ENCODE assay signal across 8 cellular contexts in genomic region chr9:132944294-132945185, GRCh38. TPM values are rescaled to one million over a fixed set of nuclear protein-coding genes. Genes with fewer than 3 reads are reported as not detected.
DNase-seq lines count a peak whose midpoint lies in the region; ATAC-seq and TF ChIP-seq lines count a peak whose summit lies in the region.

Gene TSC1, minus strand, starts transcription at chr9:132944616. Its CDS starts 15,744 bp downstream, at chr9:132928872.

- peaks cover 15% of the 10 kb centered on the region for H3K4me1 ChIP-seq in colonic mucosa

- H3K4me1 Mint-ChIP-seq in activated CD4-positive, alpha-beta T cell treated with anti-CD3 and anti-CD28 coated beads, Interleukin-2, amount 10 ng/mL, durations not matched to agents 24 days and 14 days = peaks cover 16% of the 10 kb centered on the region

- intact Hi-C loops in activated CD4-positive, alpha-beta T cell treated with anti-CD3 and anti-CD28 coated beads, Interleukin-2, amount 10 ng/mL, durations not matched to agents 24 days and 14 days (cut with micrococcal nuclease) = loop anchor here (1.0 to 2.0 kb wide), 2 partner anchors 66 to 78 kb away; partner anchors contain the start of genes AK8 and SPACA9
- intact Hi-C loops in colonic mucosa (cut with DNase I) = no loop called here
- intact Hi-C loops in left colon (cut with DNase I, micrococcal nuclease) = no loop called here

- peaks cover 2% of the 10 kb centered on the region for H3K27me3 Mint-ChIP-seq in activated CD4-positive, alpha-beta T cell treated with anti-CD3 and anti-CD28 coated beads, Interleukin-2, amount 10 ng/mL, durations not matched to agents 24 days and 14 days

- H3K27ac ChIP-seq in colonic mucosa = peak within 1 kb of the TSS; percentile 89

- ATAC-seq in HG03457 (IDR thresholded peaks at IDR 0.05; ENCODE audit: unreplicated experiment) (peak; percentile 48), left colon (peak; percentile 89)

- peaks cover 3% of the 10 kb centered on the region for H3K36me3 Mint-ChIP-seq in activated CD4-positive, alpha-beta T cell treated with anti-CD3 and anti-CD28 coated beads, Interleukin-2, amount 10 ng/mL, durations not matched to agents 24 days and 14 days (ENCODE audit: low read depth)

- H3K9me3 Mint-ChIP-seq in activated CD4-positive, alpha-beta T cell treated with anti-CD3 and anti-CD28 coated beads, Interleukin-2, amount 10 ng/mL, durations not matched to agents 24 days and 14 days = no peaks in the 10 kb centered on the region

- H3K9ac ChIP-seq in colonic mucosa (ENCODE audit: low read depth in 2 of 2, low read length in 2 of 2) = peak within 1 kb of the TSS; percentile 85 to 96

- peak within 1 kb of the TSS; percentile 96 for H3K4me3 Mint-ChIP-seq in activated CD4-positive, alpha-beta T cell treated with anti-CD3 and anti-CD28 coated beads, Interleukin-2, amount 10 ng/mL, durations not matched to agents 24 days and 14 days

- DNase-seq in AG08396 (ENCODE audit: low spot score) (peak; percentile 95), GM19238 (ENCODE audit: insufficient read length, low spot score) (peak; percentile 78), NCI-H526 (lab: John Stamatoyannopoulos, UW) (peak; percentile 86 to 93), colonic mucosa (peak; percentile 98), left colon (peak; percentile 96 to 98)
- DNase-seq in activated CD4-positive, alpha-beta T cell treated with anti-CD3 and anti-CD28 coated beads, Interleukin-2, amount 10 ng/mL, durations not matched to agents 24 days and 14 days = peak; percentile 98
- DNase-seq in stimulated activated CD4-positive, alpha-beta T cell treated with anti-CD3 and anti-CD28 coated beads, Interleukin-1b, Interleukin-23, amount 100 ng/mL, for 4 hours (ENCODE audit: low read depth in 2 of 2) = peak; percentile 98 to 99

- no peak for TF ChIP-seq CTCF in colonic mucosa (IDR thresholded peaks at IDR 0.05)

- H3K4me3 ChIP-seq in colonic mucosa = peak within 1 kb of the TSS; percentile 99

- no peaks in the 10 kb centered on the region for H3K36me3 ChIP-seq in colonic mucosa

- no peaks in the 10 kb centered on the region for H3K9me3 ChIP-seq in colonic mucosa

- peak within 1 kb of the TSS; percentile 100 for H3K27ac Mint-ChIP-seq in activated CD4-positive, alpha-beta T cell treated with anti-CD3 and anti-CD28 coated beads, Interleukin-2, amount 10 ng/mL, durations not matched to agents 24 days and 14 days

- no peaks in the 10 kb centered on the region for H3K27me3 ChIP-seq in colonic mucosa

RNA-seq across cellular contexts. Expression of gene TSC1, which starts in this region (rescaled TPM):
- total RNA-seq in activated CD4-positive, alpha-beta T cell treated with anti-CD3 and anti-CD28 coated beads, Interleukin-2, amount 10 ng/mL, durations not matched to agents 24 days and 14 days = 27.9 and 33.5 TPM in 2 replicates
- 10 to 100 TPM; 29.4 to 46.6 TPM for total RNA-seq in colonic mucosa
- total RNA-seq in left colon = 10 to 100 TPM; 35.2 to 41.6 TPM

Comparison
In these comparisons a context has a peak if more than half of its experiments do, and no peak if none do; other contexts are left out.
1. Peak in every context shown above with its lines: DNase-seq, ATAC-seq, H3K4me3 ChIP-seq and H3K27ac ChIP-seq.